21 cellular contexts compared by ENCODE assay signal in the genomic region with DNA sequence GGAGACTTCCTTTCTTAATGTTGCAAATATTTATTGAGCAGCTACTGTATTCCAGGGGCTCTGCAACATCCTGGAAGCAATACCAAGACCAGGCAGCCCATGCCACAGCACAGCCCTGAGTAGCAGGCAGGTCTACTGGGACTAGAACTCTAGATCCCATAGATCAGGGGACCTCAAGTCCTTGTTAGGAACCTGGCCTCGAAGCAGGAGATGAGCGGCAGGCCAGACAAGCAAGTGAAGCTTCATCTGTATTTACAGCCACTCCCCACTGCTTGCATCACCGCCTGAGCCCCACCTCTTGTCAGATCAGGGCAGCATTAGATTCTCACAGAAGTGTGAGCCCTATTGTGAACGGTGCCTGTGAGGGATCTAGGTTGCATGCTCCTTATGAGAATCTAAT.
"Had no signal": no experiment of that assay in that cellular context is flagged by ENCODE, and none has a peak within 500 bp of the region (broad histone marks: within the 10 kb centered on the region; RNA-seq: fewer than 3 reads in every experiment).

No MANE protein-coding gene starts in this region.

- H3K4me3 Mint-ChIP-seq: effector memory CD8-positive, alpha-beta T cell; natural killer cell; stimulated activated naive CD8-positive, alpha-beta T cell treated with anti-CD3 and anti-CD28 coated beads, Interleukin-15, amount 100 ng/mL, for 72 hours had no signal

- H3K4me3 ChIP-seq: esophagus squamous epithelium, lower lobe of right lung, ovary, psoas muscle, suprapubic skin, transverse colon, vagina had no signal

- DNase-seq: cortex of kidney; effector memory CD8-positive, alpha-beta T cell; esophagus squamous epithelium; foreskin melanocyte; left ventricle myocardium superior; lower lobe of right lung; natural killer cell; occipital lobe; ovary; psoas muscle; right cardiac atrium; small intestine; stimulated activated CD4-positive, alpha-beta T cell treated with anti-CD3 and anti-CD28 coated beads, Interleukin-12 subunit alpha, Interleukin-12 subunit beta, amount 100 ng/mL, for 4 hours; stimulated activated CD4-positive, alpha-beta T cell treated with anti-CD3 and anti-CD28 coated beads, Interleukin-1b, Interleukin-23, amount 100 ng/mL, for 48 hours; stimulated activated CD4-positive, alpha-beta T cell treated with anti-CD3 and anti-CD28 coated beads, Interleukin-4, amount 100 ng/mL, for 1 hour; stimulated activated CD8-positive, alpha-beta memory T cell treated with anti-CD3 and anti-CD28 coated beads, Interleukin-4, amount 100 ng/mL, for 48 hours; stimulated activated naive CD4-positive, alpha-beta T cell; stimulated activated naive CD8-positive, alpha-beta T cell treated with anti-CD3 and anti-CD28 coated beads, Interleukin-15, amount 100 ng/mL, for 72 hours; transverse colon had no signal

- H3K27me3 Mint-ChIP-seq: stimulated activated naive CD8-positive, alpha-beta T cell treated with anti-CD3 and anti-CD28 coated beads, Interleukin-15, amount 100 ng/mL, for 72 hours had no signal

- H3K9me3 Mint-ChIP-seq: natural killer cell had no signal

- ATAC-seq: effector memory CD8-positive, alpha-beta T cell; left ventricle myocardium superior; lower lobe of right lung; natural killer cell; psoas muscle; right cardiac atrium; stimulated activated naive CD8-positive, alpha-beta T cell treated with anti-CD3 and anti-CD28 coated beads, Interleukin-15, amount 100 ng/mL, for 72 hours had no signal

- H3K4me1 ChIP-seq: esophagus squamous epithelium, lower lobe of right lung, psoas muscle, suprapubic skin, transverse colon, vagina had no signal

- H3K27ac Mint-ChIP-seq: effector memory CD8-positive, alpha-beta T cell; natural killer cell had no signal

- H3K36me3 ChIP-seq: esophagus squamous epithelium, lower lobe of right lung, ovary, suprapubic skin, transverse colon, vagina had no signal

- H3K9me3 ChIP-seq: lower lobe of right lung, transverse colon, vagina had no signal

- H3K36me3 Mint-ChIP-seq: natural killer cell had no signal

- H3K27ac ChIP-seq: esophagus squamous epithelium, lower lobe of right lung, ovary, psoas muscle, suprapubic skin, transverse colon, vagina had no signal

- H3K27me3 ChIP-seq: ovary, transverse colon, vagina had no signal
